10 cellular contexts compared by ENCODE assay signal in genomic region chr2:219280682-219281081, GRCh38. TPM values are rescaled to one million over a fixed set of nuclear protein-coding genes. Genes with fewer than 3 reads are reported as not detected.
DNase-seq lines count a peak whose midpoint lies in the region; ATAC-seq and TF ChIP-seq lines count a peak whose summit lies in the region.
"Had no signal": no experiment of that assay in that cellular context is flagged by ENCODE, and none has a peak within 500 bp of the region (broad histone marks: within the 10 kb centered on the region; RNA-seq: fewer than 3 reads in every experiment).

No MANE protein-coding gene starts in this region.

- H2BK5ac ChIP-seq in IMR-90 (ENCODE audit: low read depth, low read length, poor library complexity, severe bottlenecking) = no peak overlapping the region

- H2AK5ac ChIP-seq in IMR-90 (ENCODE audit: low read depth, low read length) = peak overlapping the region; percentile 56; the same call in 1 of the 2 replicates

- 0 out of 2 replicates have a peak overlapping the region, but pooled peaks have one; percentile 8 for H3K4ac ChIP-seq in IMR-90 (ENCODE audit: low read depth, low read length)

- no peak for TF ChIP-seq POLR2A in IMR-90 (IDR thresholded peaks at IDR 0.05; ENCODE audit: low read depth, low read length)
- no peak for TF ChIP-seq POLR2A in breast epithelium (IDR thresholded peaks at IDR 0.05)

- peak overlapping the region; percentile 52 for H2AK9ac ChIP-seq in IMR-90 (replicated peaks; ENCODE audit: low read depth, low read length, poor library complexity)

- H3K9me1 ChIP-seq in IMR-90 (ENCODE audit: insufficient read depth, low read length) = peaks cover 8% of the 10 kb centered on the region

- H3K36me3 ChIP-seq in IMR-90 (ENCODE audit: control insufficient read depth, insufficient read depth, low read length) (peaks cover 48% of the 10 kb centered on the region), breast epithelium (no peaks in the 10 kb centered on the region), neural progenitor cell (no peaks in the 10 kb centered on the region)

- peaks cover 2% of the 10 kb centered on the region; the same call in 1 of the 2 replicates for H4K20me1 ChIP-seq in IMR-90 (ENCODE audit: insufficient read depth, low read length)
- H4K20me1 ChIP-seq in neural progenitor cell (ENCODE audit: low read depth) = no peaks in the 10 kb centered on the region

- no peak overlapping the region for H4K5ac ChIP-seq in IMR-90 (ENCODE audit: low read depth, low read length)

- POLR2A ChIA-PET in IMR-90 (lab: Charles Lee; ENCODE audit: unreplicated experiment) = no interaction called here

- no peak overlapping the region for H2BK15ac ChIP-seq in IMR-90 (ENCODE audit: low read depth, low read length)

- H3K4me2 ChIP-seq in IMR-90 (ENCODE audit: low read depth, low read length) (no peak overlapping the region; the same call in 1 of the 2 replicates), neural progenitor cell (no peak overlapping the region)

- H4K8ac ChIP-seq in IMR-90 (ENCODE audit: low read depth in 2 of 2, low read length in 2 of 2) = no peak overlapping the region

- H3K27ac ChIP-seq in IMR-90 (ENCODE audit: insufficient read depth, low read length) (no peak overlapping the region), breast epithelium (peak overlapping the region; percentile 6 to 98), neural progenitor cell (no peak overlapping the region)

- H3K23ac ChIP-seq in IMR-90 (ENCODE audit: low read depth, low read length) = 0 out of 2 replicates have a peak overlapping the region, but pooled peaks have one; percentile 58

- H3K4me3 Mint-ChIP-seq in neural progenitor cell = peak overlapping the region; percentile 91

- H4K91ac ChIP-seq in IMR-90 (ENCODE audit: insufficient read depth, low read depth, low read length) = no peak overlapping the region; the same call in 1 of the 2 replicates

- no peak overlapping the region for H3K56ac ChIP-seq in IMR-90 (ENCODE audit: extremely low read depth, insufficient read depth, low read length)

- in situ Hi-C loops in IMR-90 (cut with MboI; ENCODE audit: low sequenced_read_pairs) = no loop called here

- no peaks in the 10 kb centered on the region for H3K79me2 ChIP-seq in neural progenitor cell (ENCODE audit: low read depth)

- H3K9ac ChIP-seq in IMR-90 (ENCODE audit: low read depth, low read length) (no peak overlapping the region), neural progenitor cell (no peak overlapping the region)

- BruUV-seq in IMR-90 (replicated peaks; lab: Mats Ljungman, UMichigan) = TSS peak; percentile 45

- H3K4me1 ChIP-seq in IMR-90 (ENCODE audit: control insufficient read depth, insufficient read depth, low read length) (peaks cover 12% of the 10 kb centered on the region), breast epithelium (peaks cover 13 to 26% of the 10 kb centered on the region in 2 donors), neural progenitor cell (peaks cover 15% of the 10 kb centered on the region)

- TF ChIP-seq RAD21 in IMR-90 (IDR thresholded peaks at IDR 0.05; ENCODE audit: low read length) = no peak

- H3K14ac ChIP-seq in IMR-90 (replicated peaks; ENCODE audit: low read depth, low read length) = no peak overlapping the region

- H3K4me3 ChIP-seq in AG10803 (ENCODE audit: low read length) (peak overlapping the region; percentile 12; the same call in 1 of the 2 replicates), IMR-90 (ENCODE audit: insufficient read depth, low read depth, low read length) (no peak overlapping the region), breast epithelium (peak overlapping the region in 1 of 3 donors; percentile 84), neural progenitor cell (no peak overlapping the region)

- H3K4me1 Mint-ChIP-seq in neural progenitor cell = peaks cover 30% of the 10 kb centered on the region

- no peak overlapping the region for H2AFZ ChIP-seq in IMR-90 (replicated peaks; ENCODE audit: low read length, poor library complexity)
- H2AFZ ChIP-seq in neural progenitor cell (replicated peaks) = no peak overlapping the region

- no peak overlapping the region for H3K27ac Mint-ChIP-seq in neural progenitor cell

- H3K27me3 ChIP-seq in IMR-90 (ENCODE audit: control insufficient read depth, insufficient read depth, low read length) (no peaks in the 10 kb centered on the region), breast epithelium (no peaks in the 10 kb centered on the region), neural progenitor cell (peaks cover 5% of the 10 kb centered on the region)

- 100% methylated on average over 1 of the region's 4 CpGs; no CpG with 5 or more reads in 1 of the 2 experiments for WGBS in IMR-90 (ENCODE audit: extremely low coverage in 2 of 2, insufficient read length in 1 of 2), 2 experiments

- no peak for DNase-seq in AG10803 (ENCODE audit: low read depth)
- no peak for DNase-seq in IMR-90
- DNase-seq in breast epithelium (ENCODE audit: low spot score in 2 of 2) = no peak
- no peak for DNase-seq in neural progenitor cell (ENCODE audit: low spot score)
- no peak for DNase-seq in NCI-H1694 treated with DMSO at 0.1 percent for 48 hours (lab: John Stamatoyannopoulos, UW)
- DNase-seq in dermis blood vessel endothelial cell = no peak
- DNase-seq: NCI-H526 had no signal

- peaks cover 8% of the 10 kb centered on the region for H3K27me3 Mint-ChIP-seq in neural progenitor cell (ENCODE audit: insufficient read depth, low read depth)

- H3K18ac ChIP-seq in IMR-90 (ENCODE audit: low read depth, low read length) = no peak overlapping the region

- H3K36me3 Mint-ChIP-seq in neural progenitor cell = peaks cover 7% of the 10 kb centered on the region

- CTCF ChIA-PET in IMR-90 (lab: Yijun Ruan, JAX) = interaction anchor here (2.8 kb wide), 1 partner anchor 14 kb away, joined by 11 read pairs; no protein-coding TSS in a partner anchor

- intact Hi-C loops in IMR-90 (cut with micrococcal nuclease) (no loop called here), breast epithelium (cut with DNase I; ENCODE audit: low total_unique reads) (no loop called here)

- H2BK120ac ChIP-seq in IMR-90 (ENCODE audit: low read depth, low read length) = no peak overlapping the region

- ATAC-seq in IMR-90 (ENCODE audit: low read depth) = no peak
- no peak for ATAC-seq in GM18502 (IDR thresholded peaks at IDR 0.05; ENCODE audit: poor library complexity, unreplicated experiment)
- no peak for ATAC-seq in GM18867 (IDR thresholded peaks at IDR 0.05; ENCODE audit: unreplicated experiment)

- no peak overlapping the region for H2BK20ac ChIP-seq in IMR-90 (ENCODE audit: low read depth, low read length)

- H3K9me3 ChIP-seq in IMR-90 (ENCODE audit: control insufficient read depth, insufficient read depth, low read length) (no peaks in the 10 kb centered on the region), breast epithelium (no peaks in the 10 kb centered on the region), neural progenitor cell (ENCODE audit: low read depth) (no peaks in the 10 kb centered on the region)

- H3K9me3 Mint-ChIP-seq in neural progenitor cell = no peaks in the 10 kb centered on the region

- no peak for TF ChIP-seq CTCF in AG10803 (conservative IDR thresholded peaks at IDR 0.05; ENCODE audit: low read length)
- no peak for TF ChIP-seq CTCF in IMR-90 (conservative IDR thresholded peaks at IDR 0.05; ENCODE audit: low read depth, low read length)
- no peak for TF ChIP-seq CTCF in breast epithelium (IDR thresholded peaks at IDR 0.05)
- TF ChIP-seq CTCF in neural progenitor cell (IDR thresholded peaks at IDR 0.05) = no peak

- dilution Hi-C loops in IMR-90 (cut with HindIII; ENCODE audit: low sequenced_read_pairs, unreplicated experiment) = no loop called here

- peaks cover 13% of the 10 kb centered on the region for H3F3A ChIP-seq in neural progenitor cell (ENCODE audit: low read depth)

- peaks cover 16 to 30% of the 10 kb centered on the region in 2 experiments for H3K79me1 ChIP-seq in IMR-90 (ENCODE audit: low read depth in 1 of 2, low read length in 2 of 2)

RNA-seq across cellular contexts. Expression of gene DNAJB2, which starts 1.5 kb away (rescaled TPM):
- total RNA-seq in IMR-90 (2012; rRNA removed) = 30.6 and 43.0 TPM in 2 replicates
- 45.8 and 50.7 TPM in 2 replicates for polyA plus RNA-seq in IMR-90 (2012; rRNA removed)
- 48.2 and 52.0 TPM in 2 replicates for polyA plus RNA-seq in IMR-90 (2012; cell fraction: cytosol; rRNA removed)
- 150 and 169 TPM in 2 replicates for polyA plus RNA-seq in IMR-90 (2012; cell fraction: nucleus; rRNA removed; ENCODE audit: low replicate concordance)
- total RNA-seq in breast epithelium = 10 to 100 TPM; 49.9 to 88.3 (median 59.0) TPM
- 35.0 and 37.0 TPM in 2 replicates for total RNA-seq in neural progenitor cell (ENCODE audit: low replicate concordance)
- total RNA-seq in dermis blood vessel endothelial cell = 24.0 and 27.7 TPM in 2 replicates

RNA-seq across cellular contexts. Expression of gene TUBA4A, which starts 27.0 kb away (rescaled TPM):
- total RNA-seq in IMR-90 (2012; rRNA removed) (21.9 and 26.1 TPM in 2 replicates), breast epithelium (10 to 100 TPM in 2 of 3 donors, 1 to 10 TPM in 1; 5.4 to 73.3 (median 48.8) TPM), neural progenitor cell (ENCODE audit: low replicate concordance) (0.56 TPM in 1 of 2 replicates, not detected in the other), dermis blood vessel endothelial cell (19.9 and 23.0 TPM in 2 replicates)
- polyA plus RNA-seq in IMR-90 (2012; rRNA removed) = 30.3 and 35.6 TPM in 2 replicates
- polyA plus RNA-seq in IMR-90 (2012; cell fraction: cytosol; rRNA removed) = 19.5 and 39.0 TPM in 2 replicates
- polyA plus RNA-seq in IMR-90 (2012; cell fraction: nucleus; rRNA removed; ENCODE audit: low replicate concordance) = 46.8 and 128 TPM in 2 replicates

RNA-seq across cellular contexts. Expression of gene TUBA4B, which starts 27.6 kb away (rescaled TPM):
- total RNA-seq in IMR-90 (2012; rRNA removed) (not detected in 2 replicates), breast epithelium (under 1 TPM in 1 of 3 donors, not detected in 2; 0.16 TPM), neural progenitor cell (ENCODE audit: low replicate concordance) (not detected in 2 replicates), dermis blood vessel endothelial cell (0.09 TPM in 1 of 2 replicates, not detected in the other)
- not detected in 2 replicates for polyA plus RNA-seq in IMR-90 (2012; rRNA removed)
- polyA plus RNA-seq in IMR-90 (2012; cell fraction: cytosol; rRNA removed) = not detected in 2 replicates
- 0.05 TPM in 1 of 2 replicates, not detected in the other for polyA plus RNA-seq in IMR-90 (2012; cell fraction: nucleus; rRNA removed; ENCODE audit: low replicate concordance)
- total RNA-seq: cardiac septum had no signal

RNA-seq across cellular contexts. Expression of gene PTPRN, which starts 28.5 kb away (rescaled TPM):
- total RNA-seq in IMR-90 (2012; rRNA removed) = 4.4 and 5.2 TPM in 2 replicates
- 21.4 and 22.0 TPM in 2 replicates for polyA plus RNA-seq in IMR-90 (2012; rRNA removed)
- polyA plus RNA-seq in IMR-90 (2012; cell fraction: cytosol; rRNA removed) = 16.3 and 28.2 TPM in 2 replicates
- 20.4 and 43.0 TPM in 2 replicates for polyA plus RNA-seq in IMR-90 (2012; cell fraction: nucleus; rRNA removed; ENCODE audit: low replicate concordance)
- total RNA-seq in breast epithelium = under 1 TPM in 2 of 3 donors, not detected in 1; 0.33 to 0.44 TPM
- 0.60 and 4.2 TPM in 2 replicates for total RNA-seq in neural progenitor cell (ENCODE audit: low replicate concordance)
- 0.17 TPM in 1 of 2 replicates, not detected in the other for total RNA-seq in dermis blood vessel endothelial cell

RNA-seq across cellular contexts. Expression of gene STK16, which starts 35.4 kb away (rescaled TPM):
- total RNA-seq in IMR-90 (2012; rRNA removed) (35.0 and 44.4 TPM in 2 replicates), breast epithelium (10 to 100 TPM; 13.1 to 18.1 (median 16.4) TPM), neural progenitor cell (ENCODE audit: low replicate concordance) (19.9 and 26.8 TPM in 2 replicates), dermis blood vessel endothelial cell (24.3 and 24.7 TPM in 2 replicates)
- 40.3 and 50.1 TPM in 2 replicates for polyA plus RNA-seq in IMR-90 (2012; rRNA removed)
- polyA plus RNA-seq in IMR-90 (2012; cell fraction: cytosol; rRNA removed) = 45.9 and 72.9 TPM in 2 replicates
- 49.3 and 58.9 TPM in 2 replicates for polyA plus RNA-seq in IMR-90 (2012; cell fraction: nucleus; rRNA removed; ENCODE audit: low replicate concordance)

Comparison
In these comparisons a context has a peak if more than half of its experiments do, and no peak if none do; other contexts are left out.
1. H3K27ac ChIP-seq: peak in breast epithelium (2 of 2); none in IMR-90 (single experiment) and neural progenitor cell (single experiment).